In genomic region chr5:124468671-124469411, GRCh38 we compare ENCODE assay signal across 22 cellular contexts.
DNase-seq lines count a peak whose midpoint lies in the region; ATAC-seq, FAIRE-seq and TF ChIP-seq lines count a peak whose summit lies in the region.
"Had no signal": no experiment of that assay in that cellular context is flagged by ENCODE, and none has a peak within 500 bp of the region (broad histone marks: within the 10 kb centered on the region; RNA-seq: fewer than 3 reads in every experiment).

No MANE protein-coding gene starts in this region.

- H3K27ac ChIP-seq in H9 (ENCODE audit: insufficient read length, low read depth, low read length) (peak overlapping the region; percentile 66), H1 (ENCODE audit: low read depth, low read length) (no peak overlapping the region), iPS-18a (ENCODE audit: low read length) (peak overlapping the region; percentile 76), neural progenitor cell (peak overlapping the region; percentile 11)
- H3K27ac ChIP-seq: BLaER1, KMS-11, SJSA1 had no signal

- H3K18ac ChIP-seq in H9 (ENCODE audit: insufficient read length, low read depth, low read length) (no peak overlapping the region), H1 (ENCODE audit: extremely low read depth, low read length) (peak overlapping the region; percentile 72; the same call in 1 of the 2 replicates)

- H3K4me3 ChIP-seq in H1 (ENCODE audit: extremely low read depth in 1 of 4, insufficient read depth in 2 of 4, low read depth in 3 of 4, low read length in 4 of 4) (peak overlapping the region in 1 of 4 experiments; percentile 28; a peak in 1 of 8 replicates), iPS-18a (ENCODE audit: low read length) (peak overlapping the region; percentile 32), neural progenitor cell (no peak overlapping the region)
- H3K4me3 ChIP-seq: BLaER1, SJSA1 had no signal

- H2BK20ac ChIP-seq in H9 (ENCODE audit: low read depth, low read length, poor library complexity, severe bottlenecking) (no peak overlapping the region), H1 (ENCODE audit: low read length) (peak overlapping the region; percentile 37; the same call in 1 of the 2 replicates)

- H2BK120ac ChIP-seq in H9 (ENCODE audit: low read depth, low read length, poor library complexity, severe bottlenecking), result no peak overlapping the region
- H2BK120ac ChIP-seq in H1 (replicated peaks; ENCODE audit: low read depth, low read length), result peak overlapping the region; percentile 59

- H3K36me3 ChIP-seq in H1 (ENCODE audit: control insufficient read depth in 2 of 4, insufficient read depth in 4 of 4, low read length in 3 of 4), result no peaks in the 10 kb centered on the region
- no peaks in the 10 kb centered on the region for H3K36me3 ChIP-seq in iPS-18a (ENCODE audit: control insufficient read depth, low read depth, low read length)
- H3K36me3 ChIP-seq in neural progenitor cell, result no peaks in the 10 kb centered on the region
- H3K36me3 ChIP-seq: BLaER1, SJSA1 had no signal

- H3K79me1 ChIP-seq in H9 (ENCODE audit: insufficient read depth, low read depth, low read length, poor library complexity, severe bottlenecking), result no peaks in the 10 kb centered on the region
- H3K79me1 ChIP-seq in H1 (ENCODE audit: low read depth, low read length), result no peaks in the 10 kb centered on the region

- ATAC-seq in HG03439 (IDR thresholded peaks at IDR 0.05; ENCODE audit: unreplicated experiment), result no peak

- no peaks in the 10 kb centered on the region for H3K23me2 ChIP-seq in H9 (ENCODE audit: insufficient read length, low read depth, low read length, poor library complexity, severe bottlenecking)
- H3K23me2 ChIP-seq in H1 (ENCODE audit: low read depth, low read length), result no peaks in the 10 kb centered on the region

- 0 out of 3 replicates have a peak, but pooled peaks of 1 of the 2 experiments have one; percentile 34 for TF ChIP-seq EP300 in H1 (IDR thresholded peaks at IDR 0.05; ENCODE audit: borderline replicate concordance in 1 of 2, low read depth in 2 of 2, low read length in 2 of 2)

- H3K4me2 ChIP-seq in H9 (ENCODE audit: insufficient read depth, insufficient read length, low read length) (peak overlapping the region; percentile 18), H1 (ENCODE audit: insufficient read depth in 1 of 2, low read depth in 2 of 2, low read length in 2 of 2) (peak overlapping the region; percentile 19 to 49; a peak in 3 of 4 replicates), neural progenitor cell (peak overlapping the region; percentile 36)
- H3K4me2 ChIP-seq: BLaER1, KMS-11 had no signal

- no peak overlapping the region for H2AFZ ChIP-seq in H9 (ENCODE audit: low read length)
- no peak overlapping the region for H2AFZ ChIP-seq in H1 (ENCODE audit: low read length)
- no peak overlapping the region for H2AFZ ChIP-seq in neural progenitor cell (replicated peaks)

- H4K20me1 ChIP-seq in H9 (ENCODE audit: control insufficient read depth, insufficient read depth, insufficient read length) (no peaks in the 10 kb centered on the region), H1 (replicated peaks in 1 of 2; ENCODE audit: control insufficient read depth in 1 of 2, insufficient read depth in 2 of 2, low read length in 2 of 2) (no peaks in the 10 kb centered on the region), neural progenitor cell (ENCODE audit: low read depth) (no peaks in the 10 kb centered on the region)
- H4K20me1 ChIP-seq: BLaER1 had no signal

- H4K5ac ChIP-seq in H9 (ENCODE audit: insufficient read length, low read depth, low read length) (no peak overlapping the region), H1 (ENCODE audit: insufficient read length, low read depth, low read length) (peak overlapping the region; percentile 14)

- H2BK12ac ChIP-seq in H9 (ENCODE audit: insufficient read length, low read depth, low read length) (no peak overlapping the region), H1 (ENCODE audit: low read depth, low read length) (no peak overlapping the region; the same call in 1 of the 2 replicates)

- no peak for TF ChIP-seq POLR2A in H1 (IDR thresholded peaks at IDR 0.05; ENCODE audit: control extremely low read depth in 1 of 2, low read depth in 2 of 2, low read length in 2 of 2)

- peaks cover 12% of the 10 kb centered on the region for H3F3A ChIP-seq in neural progenitor cell (ENCODE audit: low read depth)

- H3K4me3 Mint-ChIP-seq in H9 (peak overlapping the region in 1 of 2 experiments; percentile 40; a peak in 1 of 5 replicates), neural progenitor cell (peak overlapping the region; percentile 41)
- H3K4me3 Mint-ChIP-seq: CD4-positive, CD25-positive, alpha-beta regulatory T cell had no signal

- H3K4me1 ChIP-seq in H9 (ENCODE audit: insufficient read depth, low read length) (peaks cover 5% of the 10 kb centered on the region; the same call in 1 of the 2 replicates), H1 (replicated peaks in 1 of 4; ENCODE audit: control insufficient read depth in 3 of 4, insufficient read depth in 4 of 4, low read length in 3 of 4) (peaks cover 0 to 12% (median 8%) of the 10 kb centered on the region in 4 experiments; a peak in 4 of 7 replicates), iPS-18a (ENCODE audit: control insufficient read depth, low read depth, low read length) (peaks cover 42% of the 10 kb centered on the region), neural progenitor cell (peaks cover 24% of the 10 kb centered on the region)
- H3K4me1 ChIP-seq: BLaER1, SJSA1 had no signal

- H3K4ac ChIP-seq in H9 (ENCODE audit: low read depth, low read length) (no peak overlapping the region), H1 (replicated peaks; ENCODE audit: insufficient read length, low read depth, low read length) (no peak overlapping the region)

- H3K9me3 Mint-ChIP-seq in H9, result peaks cover 4 to 6% of the 10 kb centered on the region in 2 experiments
- peaks cover 6% of the 10 kb centered on the region for H3K9me3 Mint-ChIP-seq in neural progenitor cell

- WGBS in H9 (ENCODE audit: extremely low coverage, insufficient read length, low lambda C conversion rate), result no CpG with 5 or more reads among the region's 5 CpGs
- whole genome bisulfite sequencing in H1 (ENCODE audit: extremely low coverage in 1 of 2, insufficient coverage in 1 of 2, insufficient read length in 1 of 2, insufficient replicate concordance in 2 of 2, low coverage in 1 of 2, low lambda C conversion rate in 2 of 2, missing lambda C conversion rate in 1 of 2), 2 experiments, result 6% methylated on average over 5 of the region's 5 CpGs; no CpG with 5 or more reads in 1 of the 2 experiments

- H3K56ac ChIP-seq in H9 (ENCODE audit: insufficient read length, low read depth, low read length) (no peak overlapping the region), H1 (replicated peaks; ENCODE audit: insufficient read length, low read depth, low read length) (no peak overlapping the region)

- H3T11ph ChIP-seq in H9 (ENCODE audit: low read length), result no peak overlapping the region

- TF ChIP-seq CTCF in H9 (conservative IDR thresholded peaks at IDR 0.05), result no peak
- no peak for TF ChIP-seq CTCF in H1 (IDR thresholded peaks at IDR 0.05; ENCODE audit: control extremely low read depth in 1 of 3, insufficient read depth in 1 of 3, low read depth in 1 of 3, low read length in 3 of 3)
- no peak for TF ChIP-seq CTCF in neural progenitor cell (IDR thresholded peaks at IDR 0.05)

- peaks cover 2% of the 10 kb centered on the region for H3K9me3 ChIP-seq in H9 (ENCODE audit: control insufficient read depth, low read depth, low read length)
- peaks cover 1 to 3% of the 10 kb centered on the region in 2 experiments; a peak in 1 of 4 replicates for H3K9me3 ChIP-seq in H1 (ENCODE audit: insufficient read depth in 2 of 2, low read depth in 1 of 2, low read length in 1 of 2)
- no peaks in the 10 kb centered on the region for H3K9me3 ChIP-seq in iPS-18a (ENCODE audit: control insufficient read depth, low read depth, low read length)
- H3K9me3 ChIP-seq in neural progenitor cell (ENCODE audit: low read depth), result no peaks in the 10 kb centered on the region
- H3K9me3 ChIP-seq: SJSA1 had no signal

- H3K9ac ChIP-seq in H9 (ENCODE audit: extremely low read depth, insufficient read length, low read length), result no peak overlapping the region
- H3K9ac ChIP-seq in H1 (replicated peaks in 1 of 4; ENCODE audit: extremely low read depth in 1 of 4, low read depth in 3 of 4, low read length in 3 of 4), result no peak overlapping the region
- no peak overlapping the region for H3K9ac ChIP-seq in iPS-18a (ENCODE audit: low read length)
- H3K9ac ChIP-seq in neural progenitor cell, result no peak overlapping the region
- H3K9ac ChIP-seq: BLaER1, KMS-11 had no signal

- H2AK5ac ChIP-seq in H9 (ENCODE audit: insufficient read length, low read length), result no peak overlapping the region
- no peak overlapping the region; the same call in 1 of the 2 replicates for H2AK5ac ChIP-seq in H1 (ENCODE audit: low read depth, low read length)

- peaks cover 0 to 14% (median 6%) of the 10 kb centered on the region in 3 experiments; a peak in 5 of 7 replicates for H3K36me3 Mint-ChIP-seq in H9 (ENCODE audit: insufficient read depth in 1 of 3, low read depth in 3 of 3)
- H3K36me3 Mint-ChIP-seq in neural progenitor cell, result no peaks in the 10 kb centered on the region
- H3K36me3 Mint-ChIP-seq: CD4-positive, CD25-positive, alpha-beta regulatory T cell had no signal

- H3K23ac ChIP-seq in H9 (ENCODE audit: insufficient read length, low read depth, low read length), result no peak overlapping the region
- H3K23ac ChIP-seq in H1 (ENCODE audit: insufficient read length), result no peak overlapping the region

- H2BK5ac ChIP-seq in H9 (ENCODE audit: insufficient read length, low read length) (no peak overlapping the region), H1 (ENCODE audit: low read depth, low read length) (peak overlapping the region; percentile 92; the same call in 1 of the 2 replicates)

- POLR2A ChIA-PET in H1 (lab: Charles Lee; ENCODE audit: partially characterized antibody), result interaction anchor here (1.2 kb wide), 1 partner anchor 10 kb away, joined by 4 read pairs; no protein-coding TSS in a partner anchor

- H2BK15ac ChIP-seq in H9 (ENCODE audit: low read depth, low read length) (no peak overlapping the region), H1 (ENCODE audit: low read length) (no peak overlapping the region)

- H3K27me3 Mint-ChIP-seq in H9 (ENCODE audit: low read depth) (no peaks in the 10 kb centered on the region), neural progenitor cell (ENCODE audit: insufficient read depth, low read depth) (no peaks in the 10 kb centered on the region)

- peak; percentile 39 for DNase-seq in H9
- peak; percentile 51 to 57 for DNase-seq in H1 (ENCODE audit: low read depth in 1 of 2, low spot score in 2 of 2)
- DNase-seq in neural progenitor cell (ENCODE audit: low spot score), result peak; percentile 37
- DNase-seq in KG1 (lab: John Stamatoyannopoulos, UW), result no peak
- no peak for DNase-seq in COR-L47 (lab: John Stamatoyannopoulos, UW)
- DNase-seq: CD4-positive, CD25-positive, alpha-beta regulatory T cell; DMS53; GOT3; IMR-90; NCI-H1048; NCI-H1417; NCI-H1694; NCI-H2029 treated with DMSO at 0.1 percent for 48 hours; NCI-H526 treated with DMSO at 0.1 percent for 48 hours; Right ventricle myocardium superior; RPMI8226 had no signal

- H3K79me2 ChIP-seq in H9 (ENCODE audit: insufficient read depth, low read length), result no peaks in the 10 kb centered on the region
- no peaks in the 10 kb centered on the region for H3K79me2 ChIP-seq in H1 (ENCODE audit: control insufficient read depth in 1 of 2, insufficient read depth in 2 of 2, low read length in 2 of 2)
- H3K79me2 ChIP-seq in neural progenitor cell (ENCODE audit: low read depth), result no peaks in the 10 kb centered on the region

- H3K27ac Mint-ChIP-seq in H9, result peak overlapping the region; percentile 87 to 97 (median 94); a peak in 6 of 7 replicates
- peak overlapping the region; percentile 92 for H3K27ac Mint-ChIP-seq in neural progenitor cell
- H3K27ac Mint-ChIP-seq: CD4-positive, CD25-positive, alpha-beta regulatory T cell had no signal

- H3K27me3 ChIP-seq in H9 (ENCODE audit: insufficient read depth, low read length) (no peaks in the 10 kb centered on the region), H1 (replicated peaks in 1 of 4; ENCODE audit: control insufficient read depth in 3 of 4, extremely low read depth in 1 of 4, insufficient read depth in 3 of 4, low read length in 3 of 4) (peaks cover 0 to 1% (median 0%) of the 10 kb centered on the region in 4 experiments; a peak in 1 of 7 replicates), iPS-18a (ENCODE audit: control insufficient read depth, insufficient read depth, low read length) (no peaks in the 10 kb centered on the region), neural progenitor cell (no peaks in the 10 kb centered on the region)
- H3K27me3 ChIP-seq: BLaER1, SJSA1 had no signal

- peak in 1 of 2 experiments; percentile 28; a peak in 1 of 4 replicates for TF ChIP-seq RAD21 in H1 (IDR thresholded peaks at IDR 0.05 in 1 of 2, conservative IDR thresholded peaks at IDR 0.05 in 1 of 2; ENCODE audit: low read depth in 2 of 2, low read length in 2 of 2)

- H3K4me1 Mint-ChIP-seq in H9, result peaks cover 43 to 49% of the 10 kb centered on the region in 2 experiments
- peaks cover 41% of the 10 kb centered on the region for H3K4me1 Mint-ChIP-seq in neural progenitor cell
- H3K4me1 Mint-ChIP-seq: CD4-positive, CD25-positive, alpha-beta regulatory T cell had no signal

- H3K14ac ChIP-seq in H9 (ENCODE audit: insufficient read depth, low read length), result no peak overlapping the region
- no peak overlapping the region for H3K14ac ChIP-seq in H1 (ENCODE audit: insufficient read length)

- H4K8ac ChIP-seq in H9 (replicated peaks; ENCODE audit: insufficient read length, low read depth, low read length), result no peak overlapping the region
- no peak overlapping the region for H4K8ac ChIP-seq in H1 (ENCODE audit: extremely low read depth, insufficient read depth, low read length)

- peak; percentile 87 for FAIRE-seq in H1 (lab: Jason Lieb, UNC)
- FAIRE-seq: D721Med had no signal

- H4K91ac ChIP-seq in H9 (ENCODE audit: insufficient read length, low read depth, low read length), result no peak overlapping the region
- H4K91ac ChIP-seq in H1 (replicated peaks; ENCODE audit: insufficient read length, low read length), result peak overlapping the region; percentile 52

- CTCF ChIA-PET in H1 (lab: Charles Lee; ENCODE audit: partially characterized antibody), result interaction anchor here (0.6 kb wide), 1 partner anchor 797 kb away, joined by 4 read pairs; no protein-coding TSS in a partner anchor

Comparison
In these comparisons a context has a peak if more than half of its experiments do, and no peak if none do; other contexts are left out.
1. DNase-seq: peak in H9 (single experiment), H1 (2 of 2) and neural progenitor cell (single experiment); none in KG1 (single experiment) and COR-L47 (single experiment).
2. Peak in every context shown above with its lines, with median percentiles within 50 percentile points of each other: H3K4me2 ChIP-seq.